8 cellular contexts compared by ENCODE assay signal in the genomic region with DNA sequence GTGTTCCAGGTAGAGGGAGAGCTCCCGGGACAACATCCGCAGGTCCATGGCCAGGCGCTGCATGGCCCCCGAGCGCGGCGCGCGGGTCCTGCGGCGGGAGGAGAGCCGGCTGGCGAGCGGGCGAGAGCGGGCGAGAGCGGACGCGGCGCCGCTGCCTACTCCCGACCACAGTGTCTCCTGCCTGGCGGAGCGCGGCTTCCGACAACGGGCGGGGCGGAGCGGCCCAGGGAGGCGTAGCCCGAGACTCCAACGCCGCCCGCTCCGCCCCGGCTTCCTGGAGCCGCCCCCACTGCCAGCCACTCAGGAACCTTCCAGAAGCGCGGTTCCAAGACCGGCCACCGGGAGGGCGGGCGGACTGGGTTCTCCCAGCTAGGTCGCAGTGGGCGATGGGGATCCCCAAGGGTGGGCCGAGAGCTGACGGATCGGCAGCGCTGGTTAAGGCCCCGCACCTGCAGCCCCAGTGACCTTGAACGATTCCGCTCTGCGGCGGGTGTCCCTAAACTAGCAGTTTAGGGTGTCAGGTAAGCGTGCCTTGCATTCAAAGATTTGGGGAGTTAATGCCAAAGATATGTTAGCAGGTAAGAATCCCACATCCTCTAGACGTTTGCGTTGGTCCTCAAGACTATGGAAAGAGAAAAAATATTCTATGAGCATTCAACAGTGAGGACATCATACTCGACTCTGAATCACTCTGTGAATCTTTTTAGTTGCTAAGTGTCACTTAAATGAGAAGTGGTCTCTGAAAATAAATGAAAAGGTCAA. TPM values are rescaled to one million over a fixed set of nuclear protein-coding genes. Genes with fewer than 3 reads are reported as not detected.
A peak's percentile ranks its signal among the peaks of the same experiment; 100 is the strongest.
DNase-seq lines count a peak whose midpoint lies in the region; ATAC-seq and TF ChIP-seq lines count a peak whose summit lies in the region.

A gene with protein sequence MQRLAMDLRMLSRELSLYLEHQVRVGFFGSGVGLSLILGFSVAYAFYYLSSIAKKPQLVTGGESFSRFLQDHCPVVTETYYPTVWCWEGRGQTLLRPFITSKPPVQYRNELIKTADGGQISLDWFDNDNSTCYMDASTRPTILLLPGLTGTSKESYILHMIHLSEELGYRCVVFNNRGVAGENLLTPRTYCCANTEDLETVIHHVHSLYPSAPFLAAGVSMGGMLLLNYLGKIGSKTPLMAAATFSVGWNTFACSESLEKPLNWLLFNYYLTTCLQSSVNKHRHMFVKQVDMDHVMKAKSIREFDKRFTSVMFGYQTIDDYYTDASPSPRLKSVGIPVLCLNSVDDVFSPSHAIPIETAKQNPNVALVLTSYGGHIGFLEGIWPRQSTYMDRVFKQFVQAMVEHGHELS (minus strand): TSS at position 172 of the 762 bp plus-strand sequence. CDS start 109 bp downstream, at position 63.

- peaks cover 7% of the 10 kb centered on the region for H3K4me1 ChIP-seq in osteoblast (ENCODE audit: insufficient read depth, low read length)
- peaks cover 4 to 11% of the 10 kb centered on the region in 2 donors for H3K4me1 ChIP-seq in thoracic aorta (ENCODE audit: control insufficient read depth in 1 of 2, low read depth in 2 of 2)

- CTCF ChIA-PET in HEK293T (lab: Yijun Ruan, JAX), result interaction anchor here (0.9 to 1.1 kb wide), 2 partner anchors 24 to 104 kb away, joined by 3 to 6 read pairs; a partner anchor contains a TSS

- H3K9ac ChIP-seq in SK-N-MC (ENCODE audit: insufficient read length), result peak within 1 kb of the TSS; percentile 89

- POLR2A ChIA-PET in HEK293T (lab: Yijun Ruan, JAX), result interaction anchor here (0.8 to 2.1 kb wide), 8 partner anchors 14 to 1228 kb away, joined by 3 to 19 read pairs (median 4); a partner anchor contains a TSS

- no peaks in the 10 kb centered on the region for H4K20me1 ChIP-seq in osteoblast (ENCODE audit: insufficient read depth, low read length)

- TF ChIP-seq CTCF in GM06990 (IDR thresholded peaks at IDR 0.05; ENCODE audit: insufficient read depth, low read length, poor library complexity, severe bottlenecking) (peak; percentile 27), osteoblast (IDR thresholded peaks at IDR 0.05; ENCODE audit: extremely low read depth, low read depth, low read length) (peak; percentile 16), thoracic aorta (IDR thresholded peaks at IDR 0.05) (peak; percentile 78)

- H3K27ac ChIP-seq in SK-N-MC (peak within 1 kb of the TSS; percentile 71), osteoblast (ENCODE audit: low read depth, low read length) (peak within 1 kb of the TSS; percentile 57), thoracic aorta (peak within 1 kb of the TSS; percentile 96 to 97)

- H3K36me3 ChIP-seq in GM06990 (ENCODE audit: control insufficient read depth, insufficient read depth, low read length) (no peaks in the 10 kb centered on the region; the same call in none of the 2 replicates), SK-N-MC (ENCODE audit: insufficient read depth, low read length) (peaks cover 22% of the 10 kb centered on the region), osteoblast (ENCODE audit: insufficient read depth, low read length) (no peaks in the 10 kb centered on the region), thoracic aorta (no peaks in the 10 kb centered on the region)

- peak within 1 kb of the TSS; percentile 99 for H3K4me2 ChIP-seq in osteoblast (ENCODE audit: insufficient read depth, low read length)

- peak; percentile 98 for ATAC-seq in thoracic aorta (ENCODE audit: insufficient number of reproducible peaks, low FRiP score, low read depth)

- H3K9me3 ChIP-seq in SK-N-MC (ENCODE audit: low read depth, low read length) (no peaks in the 10 kb centered on the region), osteoblast (ENCODE audit: low read depth, low read length) (no peaks in the 10 kb centered on the region), thoracic aorta (no peaks in the 10 kb centered on the region)

- peak within 1 kb of the TSS; percentile 99 for H2AFZ ChIP-seq in osteoblast (ENCODE audit: low read length)

- peak within 1 kb of the TSS; percentile 83 for H3K4me3 ChIP-seq in GM06990 (replicated peaks; ENCODE audit: low read depth, low read length)
- peak within 1 kb of the TSS; percentile 98 for H3K4me3 ChIP-seq in SK-N-MC
- peak within 1 kb of the TSS; percentile 84 for H3K4me3 ChIP-seq in osteoblast (ENCODE audit: insufficient read depth, low read length)
- H3K4me3 ChIP-seq in thoracic aorta, result peak within 1 kb of the TSS; percentile 91

- H3K27me3 ChIP-seq in GM06990 (replicated peaks; ENCODE audit: control insufficient read depth, insufficient read depth, low read length) (no peaks in the 10 kb centered on the region), osteoblast (ENCODE audit: insufficient read depth, low read length) (no peaks in the 10 kb centered on the region), thoracic aorta (replicated peaks; ENCODE audit: insufficient read depth) (no peaks in the 10 kb centered on the region)

- H3K79me2 ChIP-seq in osteoblast (ENCODE audit: insufficient read depth, low read length), result peaks cover 2% of the 10 kb centered on the region

- DNase-seq in GM06990 (ENCODE audit: extremely low read depth, insufficient read length) (peak; percentile 95), HEK293T (ENCODE audit: extremely low spot score) (peak; percentile 95), MV-4-11 (lab: John Stamatoyannopoulos, UW) (peak; percentile 89), SK-N-MC (ENCODE audit: low read depth, low spot score) (no peak), glomerular visceral epithelial cell (ENCODE audit: extremely low spot score) (peak; percentile 94), osteoblast (ENCODE audit: insufficient read length, low spot score, missing footprints) (peak; percentile 99), thoracic aorta (ENCODE audit: low spot score) (peak; percentile 74)
- peak; percentile 92 for DNase-seq in activated naive CD4-positive, alpha-beta T cell treated with anti-CD3 and anti-CD28 coated beads, Interleukin-2, amount 50 U/mL, for 16 hours

TF ChIP-seq in HEK293T, 16 proteins besides CTCF, POLR2A, EP300 and RAD21:
- TF ChIP-seq ELF4 (IDR thresholded peaks at IDR 0.05) (no peak), LEF1 (IDR thresholded peaks at IDR 0.05; ENCODE audit: borderline replicate concordance) (no peak), ZNF384 (IDR thresholded peaks at IDR 0.05) (no peak), FOXA1 (IDR thresholded peaks at IDR 0.05) (no peak), SP1 (IDR thresholded peaks at IDR 0.05) (no peak), NFRKB (IDR thresholded peaks at IDR 0.05) (no peak), FOXM1 (IDR thresholded peaks at IDR 0.05; ENCODE audit: borderline replicate concordance) (no peak), FOXK2 (IDR thresholded peaks at IDR 0.05) (no peak), BHLHE40 (IDR thresholded peaks at IDR 0.05; ENCODE audit: borderline replicate concordance) (no peak), SUZ12 (IDR thresholded peaks at IDR 0.05) (no peak)
- TF ChIP-seq, protein P1, sequence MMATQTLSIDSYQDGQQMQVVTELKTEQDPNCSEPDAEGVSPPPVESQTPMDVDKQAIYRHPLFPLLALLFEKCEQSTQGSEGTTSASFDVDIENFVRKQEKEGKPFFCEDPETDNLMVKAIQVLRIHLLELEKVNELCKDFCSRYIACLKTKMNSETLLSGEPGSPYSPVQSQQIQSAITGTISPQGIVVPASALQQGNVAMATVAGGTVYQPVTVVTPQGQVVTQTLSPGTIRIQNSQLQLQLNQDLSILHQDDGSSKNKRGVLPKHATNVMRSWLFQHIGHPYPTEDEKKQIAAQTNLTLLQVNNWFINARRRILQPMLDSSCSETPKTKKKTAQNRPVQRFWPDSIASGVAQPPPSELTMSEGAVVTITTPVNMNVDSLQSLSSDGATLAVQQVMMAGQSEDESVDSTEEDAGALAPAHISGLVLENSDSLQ (IDR thresholded peaks at IDR 0.05), result no peak
TF ChIP-seq in HEK293T: peak in this region for 0.

RNA-seq across cellular contexts. Expression of the gene that starts here (rescaled TPM):
- total RNA-seq in osteoblast (3.8 and 4.0 TPM in 2 replicates), thoracic aorta (10 to 100 TPM in 1 of 2 donors, 1 to 10 TPM in 1; 8.5 to 14.4 TPM)

Comparison
In these comparisons a context has a peak if more than half of its experiments do, and no peak if none do; other contexts are left out.
1. CTCF ChIP-seq: peak in every context shown above with its lines; median percentile 78 in thoracic aorta; 27 in GM06990; 16 in osteoblast.